Comparison of ENCODE assay signal across 17 cellular contexts in the genomic region with DNA sequence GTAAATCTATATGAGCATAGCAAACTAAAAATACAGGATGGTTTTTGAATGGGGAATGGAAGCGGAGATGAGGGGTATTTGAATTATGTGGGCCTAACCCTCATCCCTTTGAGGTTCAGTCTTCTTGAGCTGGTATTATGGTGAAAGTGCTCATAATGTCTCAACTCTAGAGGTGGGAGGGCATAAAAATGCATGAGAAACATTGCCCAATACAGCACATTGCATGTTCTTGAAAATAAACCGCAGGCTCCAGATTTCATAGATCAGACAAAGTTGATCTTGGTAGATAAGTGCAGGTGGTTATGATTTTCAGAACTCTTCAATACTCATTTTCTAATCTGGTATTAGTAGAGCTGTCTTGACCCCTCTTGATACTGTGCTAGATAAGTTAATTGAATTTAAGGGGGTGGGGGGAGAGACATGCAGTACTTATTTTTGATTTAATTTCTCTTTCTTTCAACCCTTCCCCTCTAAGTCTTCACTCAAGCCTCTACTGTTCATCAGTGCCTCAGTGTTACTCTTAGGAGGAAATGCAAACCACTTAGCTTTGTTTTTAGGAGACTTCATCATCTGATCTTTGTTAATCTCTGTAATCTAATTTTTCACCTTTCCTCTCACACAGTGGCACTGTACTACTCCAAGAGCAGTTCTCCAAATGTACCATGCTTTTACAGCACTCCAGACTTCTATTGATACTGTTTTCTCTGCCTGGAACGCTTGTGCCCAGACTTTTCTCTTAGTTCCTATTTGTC. TPM values are rescaled to one million over a fixed set of nuclear protein-coding genes. Genes with fewer than 3 reads are reported as not detected.
DNase-seq lines count a peak whose midpoint lies in the region; ATAC-seq and TF ChIP-seq lines count a peak whose summit lies in the region.
"Had no signal": no experiment of that assay in that cellular context is flagged by ENCODE, and none has a peak within 500 bp of the region (broad histone marks: within the 10 kb centered on the region; RNA-seq: fewer than 3 reads in every experiment).

No MANE protein-coding gene starts in this region.

- H3K4me1 ChIP-seq in right atrium auricular region = no peaks in the 10 kb centered on the region
- H3K4me1 ChIP-seq in mesendoderm (ENCODE audit: control insufficient read depth, low read depth, low read length) = no peaks in the 10 kb centered on the region
- H3K4me1 ChIP-seq: uterus had no signal

- intact Hi-C loops in CD4-positive, alpha-beta T cell (cut with DNase I, micrococcal nuclease) = no loop called here
- intact Hi-C loops in activated CD8-positive, alpha-beta T cell treated with anti-CD3 and anti-CD28 coated beads for 36 hours (cut with micrococcal nuclease) = no loop called here

- no peaks in the 10 kb centered on the region for H3K9me3 Mint-ChIP-seq in CD4-positive, alpha-beta T cell
- no peaks in the 10 kb centered on the region for H3K9me3 Mint-ChIP-seq in activated CD8-positive, alpha-beta T cell treated with anti-CD3 and anti-CD28 coated beads for 36 hours
- no peaks in the 10 kb centered on the region for H3K9me3 Mint-ChIP-seq in endothelial cell (ENCODE audit: unreplicated experiment)
- H3K9me3 Mint-ChIP-seq in osteocyte (ENCODE audit: unreplicated experiment) = no peaks in the 10 kb centered on the region
- H3K9me3 Mint-ChIP-seq: mesothelial cell of epicardium, nephron had no signal

- H3K79me1 ChIP-seq in mesendoderm (ENCODE audit: low read length) = peaks cover 17% of the 10 kb centered on the region

- CTCF ChIA-PET in CD4-positive, alpha-beta T cell (lab: Charles Lee) = interaction anchor here (0.5 to 1.6 kb wide), 4 partner anchors 10 to 30 kb away, joined by 3 to 8 read pairs (median 6); no protein-coding TSS in a partner anchor
- CTCF ChIA-PET in activated CD8-positive, alpha-beta T cell treated with anti-CD3 and anti-CD28 coated beads for 36 hours (lab: Charles Lee) = interaction anchor here (0.9 to 2.5 kb wide), 6 partner anchors 9 to 66 kb away, joined by 3 to 18 read pairs (median 8); no protein-coding TSS in a partner anchor

- no peak overlapping the region for H3K4ac ChIP-seq in mesendoderm (ENCODE audit: low read depth, low read length)

- no peak overlapping the region for H3K9ac ChIP-seq in mesendoderm (ENCODE audit: low read length)

- no peaks in the 10 kb centered on the region for H3K9me3 ChIP-seq in CD4-positive, alpha-beta T cell (ENCODE audit: control insufficient read depth, low read length)
- no peaks in the 10 kb centered on the region for H3K9me3 ChIP-seq in right atrium auricular region
- H3K9me3 ChIP-seq: uterus had no signal

- no peak overlapping the region for H3K18ac ChIP-seq in mesendoderm (ENCODE audit: low read length)

- H4K8ac ChIP-seq in mesendoderm (ENCODE audit: low read depth, low read length) = no peak overlapping the region

- H3K4me3 Mint-ChIP-seq in CD4-positive, alpha-beta T cell = no peak overlapping the region
- H3K4me3 Mint-ChIP-seq in activated CD8-positive, alpha-beta T cell treated with anti-CD3 and anti-CD28 coated beads for 36 hours = no peak overlapping the region
- H3K4me3 Mint-ChIP-seq in endothelial cell (ENCODE audit: unreplicated experiment) = no peak overlapping the region
- no peak overlapping the region for H3K4me3 Mint-ChIP-seq in osteocyte (ENCODE audit: unreplicated experiment)
- H3K4me3 Mint-ChIP-seq: mesothelial cell of epicardium, nephron had no signal

- DNase-seq in SIG-M5 treated with dmso at 0.1 percent for 504 hours (lab: John Stamatoyannopoulos, UW; ENCODE audit: unreplicated experiment) (peak; percentile 24), SIG-M5 (lab: John Stamatoyannopoulos, UW) (no peak), endothelial cell (ENCODE audit: low spot score) (no peak), right atrium auricular region (ENCODE audit: low spot score) (no peak), mesendoderm (no peak), osteocyte (ENCODE audit: extremely low spot score, unreplicated experiment) (no peak)
- DNase-seq in CD4-positive, alpha-beta T cell = no peak
- no peak for DNase-seq in activated CD8-positive, alpha-beta T cell treated with anti-CD3 and anti-CD28 coated beads for 36 hours
- DNase-seq: 8988T, dermis blood vessel endothelial cell, GDM1, NCI-H1105, uterus had no signal

- peaks cover 9% of the 10 kb centered on the region for H3K79me2 ChIP-seq in mesendoderm (ENCODE audit: control insufficient read depth, insufficient read depth, low read length)

- no peak overlapping the region for H3K4me2 ChIP-seq in mesendoderm (ENCODE audit: low read length)

- H3K36me3 ChIP-seq in right atrium auricular region (peaks cover 93% of the 10 kb centered on the region), mesendoderm (ENCODE audit: control insufficient read depth, insufficient read depth, low read length) (peaks cover 21% of the 10 kb centered on the region)
- H3K36me3 ChIP-seq: uterus had no signal

- H3K27me3 Mint-ChIP-seq in CD4-positive, alpha-beta T cell = no peaks in the 10 kb centered on the region
- H3K27me3 Mint-ChIP-seq in activated CD8-positive, alpha-beta T cell treated with anti-CD3 and anti-CD28 coated beads for 36 hours = no peaks in the 10 kb centered on the region
- H3K27me3 Mint-ChIP-seq in endothelial cell (ENCODE audit: unreplicated experiment) (no peaks in the 10 kb centered on the region), osteocyte (ENCODE audit: unreplicated experiment) (no peaks in the 10 kb centered on the region)

- no peak overlapping the region for H2AK5ac ChIP-seq in mesendoderm (ENCODE audit: low read length)

- H2BK120ac ChIP-seq in mesendoderm (ENCODE audit: low read depth, low read length) = no peak overlapping the region

- H4K5ac ChIP-seq in mesendoderm (ENCODE audit: low read length) = no peak overlapping the region

- ATAC-seq in CD4-positive, alpha-beta T cell (ENCODE audit: poor library complexity) = peak; percentile 76
- no peak for ATAC-seq in activated CD8-positive, alpha-beta T cell treated with anti-CD3 and anti-CD28 coated beads for 36 hours

- H3K4me3 ChIP-seq in right atrium auricular region (no peak overlapping the region), mesendoderm (ENCODE audit: low read length) (no peak overlapping the region)
- H3K4me3 ChIP-seq: cardiac muscle cell, uterus had no signal

- H3K27me3 ChIP-seq in CD4-positive, alpha-beta T cell (ENCODE audit: control insufficient read depth, insufficient read depth, low read length) = no peaks in the 10 kb centered on the region
- H3K27me3 ChIP-seq in right atrium auricular region = no peaks in the 10 kb centered on the region
- no peaks in the 10 kb centered on the region for H3K27me3 ChIP-seq in mesendoderm (ENCODE audit: insufficient read depth, low read length, poor library complexity)
- H3K27me3 ChIP-seq: cardiac muscle cell, uterus had no signal

- peaks cover 79% of the 10 kb centered on the region for H3K4me1 Mint-ChIP-seq in CD4-positive, alpha-beta T cell (ENCODE audit: low read depth)
- peaks cover 68% of the 10 kb centered on the region for H3K4me1 Mint-ChIP-seq in activated CD8-positive, alpha-beta T cell treated with anti-CD3 and anti-CD28 coated beads for 36 hours (ENCODE audit: low read depth)
- H3K4me1 Mint-ChIP-seq in endothelial cell (ENCODE audit: unreplicated experiment) (peaks cover 5% of the 10 kb centered on the region), osteocyte (ENCODE audit: unreplicated experiment) (no peaks in the 10 kb centered on the region)
- H3K4me1 Mint-ChIP-seq: mesothelial cell of epicardium, nephron had no signal

- WGBS in mesendoderm (ENCODE audit: extremely low coverage, insufficient coverage, low lambda C conversion rate) = no CpG with 5 or more reads among the region's 3 CpGs

- H3K36me3 Mint-ChIP-seq in CD4-positive, alpha-beta T cell (ENCODE audit: low read depth) = peaks cover 100% of the 10 kb centered on the region
- peaks cover 73% of the 10 kb centered on the region for H3K36me3 Mint-ChIP-seq in activated CD8-positive, alpha-beta T cell treated with anti-CD3 and anti-CD28 coated beads for 36 hours (ENCODE audit: low read depth)
- H3K36me3 Mint-ChIP-seq in endothelial cell (ENCODE audit: low read depth, unreplicated experiment) (peaks cover 59% of the 10 kb centered on the region), osteocyte (ENCODE audit: unreplicated experiment) (peaks cover 72% of the 10 kb centered on the region)

- no peak overlapping the region for H2BK5ac ChIP-seq in mesendoderm (ENCODE audit: low read length)

- TF ChIP-seq CTCF in CD4-positive, alpha-beta T cell (IDR thresholded peaks at IDR 0.05) = no peak
- no peak for TF ChIP-seq CTCF in activated CD8-positive, alpha-beta T cell treated with anti-CD3 and anti-CD28 coated beads for 36 hours (IDR thresholded peaks at IDR 0.05)
- TF ChIP-seq CTCF in endothelial cell (IDR thresholded peaks at IDR 0.05; ENCODE audit: unreplicated experiment) (no peak), right atrium auricular region (IDR thresholded peaks at IDR 0.05) (no peak), osteocyte (IDR thresholded peaks at IDR 0.05) (no peak)

- H2BK15ac ChIP-seq in mesendoderm (replicated peaks; ENCODE audit: low read depth) = no peak overlapping the region

- H3K27ac ChIP-seq in CD4-positive, alpha-beta T cell (ENCODE audit: low read depth, low read length) = no peak overlapping the region
- H3K27ac ChIP-seq in right atrium auricular region = no peak overlapping the region
- no peak overlapping the region for H3K27ac ChIP-seq in mesendoderm (ENCODE audit: low read depth, low read length)
- H3K27ac ChIP-seq: cardiac muscle cell, epithelial cell of prostate, uterus had no signal

- H3K27ac Mint-ChIP-seq in CD4-positive, alpha-beta T cell = peak overlapping the region; percentile 68
- H3K27ac Mint-ChIP-seq in activated CD8-positive, alpha-beta T cell treated with anti-CD3 and anti-CD28 coated beads for 36 hours = peak overlapping the region; percentile 84
- H3K27ac Mint-ChIP-seq in endothelial cell (ENCODE audit: unreplicated experiment) (peak overlapping the region; percentile 38), osteocyte (ENCODE audit: unreplicated experiment) (no peak overlapping the region)
- H3K27ac Mint-ChIP-seq: mesothelial cell of epicardium had no signal

- H3K23ac ChIP-seq in mesendoderm (ENCODE audit: low read length) = no peak overlapping the region

- POLR2A ChIA-PET in CD4-positive, alpha-beta T cell (lab: Charles Lee) = interaction anchor here (1.4 kb wide), 1 partner anchor 47 kb away, joined by 4 read pairs; no protein-coding TSS in a partner anchor
- POLR2A ChIA-PET in activated CD8-positive, alpha-beta T cell treated with anti-CD3 and anti-CD28 coated beads for 36 hours (lab: Charles Lee) = interaction anchor here (1.0 to 2.1 kb wide), 4 partner anchors 10 to 22 kb away, joined by 4 to 10 read pairs (median 4); partner anchors contain the start of gene XRCC5

- H3K56ac ChIP-seq in mesendoderm (ENCODE audit: low read length) = no peak overlapping the region

RNA-seq across cellular contexts. Expression of gene XRCC5, which starts 22.2 kb away (rescaled TPM):
- 100 to 1,000 TPM; 126 to 129 TPM for total RNA-seq in CD4-positive, alpha-beta T cell
- 100 to 1,000 TPM; 541 to 544 TPM for total RNA-seq in activated CD8-positive, alpha-beta T cell treated with anti-CD3 and anti-CD28 coated beads for 36 hours
- total RNA-seq in endothelial cell (ENCODE audit: unreplicated experiment) = 365 TPM
- 10 to 100 TPM; 89.9 to 93.7 TPM for total RNA-seq in right atrium auricular region
- 402 TPM for polyA plus RNA-seq in mesendoderm (2013, experiment 1 of 2)
- 401 TPM for polyA plus RNA-seq in mesendoderm (2013, experiment 2 of 2)
- 224 and 234 TPM in 2 replicates for total RNA-seq in osteocyte

RNA-seq across cellular contexts. Expression of gene TMEM169, which starts 49.6 kb away (rescaled TPM):
- total RNA-seq in CD4-positive, alpha-beta T cell = under 1 TPM; 0.27 to 0.53 TPM
- total RNA-seq in activated CD8-positive, alpha-beta T cell treated with anti-CD3 and anti-CD28 coated beads for 36 hours = under 1 TPM; 0.76 to 0.83 TPM
- 3.2 TPM for total RNA-seq in endothelial cell (ENCODE audit: unreplicated experiment)
- under 1 TPM; 0.26 to 0.94 TPM for total RNA-seq in right atrium auricular region
- polyA plus RNA-seq in mesendoderm (2013, experiment 1 of 2) = 0.93 TPM
- polyA plus RNA-seq in mesendoderm (2013, experiment 2 of 2) = 0.63 TPM
- total RNA-seq in osteocyte = 1.5 and 2.3 TPM in 2 replicates

RNA-seq across cellular contexts. Expression of gene PECR, which starts 49.7 kb away (rescaled TPM):
- total RNA-seq in CD4-positive, alpha-beta T cell = 10 to 100 TPM in 1 of 2 experiments, 1 to 10 TPM in 1; 9.1 to 10.3 TPM
- 10 to 100 TPM; 21.1 to 22.5 TPM for total RNA-seq in activated CD8-positive, alpha-beta T cell treated with anti-CD3 and anti-CD28 coated beads for 36 hours
- total RNA-seq in endothelial cell (ENCODE audit: unreplicated experiment) (8.4 TPM), right atrium auricular region (1 to 10 TPM; 2.0 to 6.0 TPM), osteocyte (6.6 and 9.0 TPM in 2 replicates)
- polyA plus RNA-seq in mesendoderm (2013, experiment 1 of 2) = 4.9 TPM
- polyA plus RNA-seq in mesendoderm (2013, experiment 2 of 2) = 5.8 TPM
